Comparison of ENCODE assay signal across 2 cellular contexts in the genomic region with DNA sequence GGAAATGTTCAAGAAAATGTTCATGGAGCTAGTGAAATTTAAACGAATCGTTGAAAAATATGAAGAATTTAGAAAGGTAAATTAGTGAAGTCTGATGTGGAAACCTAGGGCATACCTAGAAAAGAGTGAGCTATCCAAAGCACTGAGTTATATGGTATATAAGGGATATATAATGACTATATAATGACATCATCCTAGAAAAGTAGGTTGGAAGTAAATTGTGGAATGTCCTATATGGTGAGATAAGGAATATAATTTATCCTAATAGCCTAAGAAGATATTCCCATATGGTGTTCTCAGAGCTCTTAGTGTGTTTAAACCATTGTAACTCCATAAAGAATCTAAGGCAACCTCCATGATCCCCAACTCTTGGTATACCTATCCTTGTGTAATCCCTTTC.
A peak's percentile ranks its signal among the peaks of the same experiment; 100 is the strongest.
TF ChIP-seq lines count a peak whose summit lies in the region.

No MANE protein-coding gene starts in this region.

TF ChIP-seq in HepG2, 621 proteins besides CTCF, POLR2A, EP300 and RAD21 (continued from another document):
- TF ChIP-seq ATF7 (IDR thresholded peaks at IDR 0.05) = peak; percentile 68
- TF ChIP-seq ATF7 (CRISPR knock-in tag; IDR thresholded peaks at IDR 0.05) = no peak

TF ChIP-seq in HEK293, 187 proteins besides CTCF, POLR2A, EP300 and RAD21 (continued from another document):
- no peak for TF ChIP-seq ZNF837 (tag by site-specific recombination; IDR thresholded peaks at IDR 0.05)
- TF ChIP-seq, protein P1, sequence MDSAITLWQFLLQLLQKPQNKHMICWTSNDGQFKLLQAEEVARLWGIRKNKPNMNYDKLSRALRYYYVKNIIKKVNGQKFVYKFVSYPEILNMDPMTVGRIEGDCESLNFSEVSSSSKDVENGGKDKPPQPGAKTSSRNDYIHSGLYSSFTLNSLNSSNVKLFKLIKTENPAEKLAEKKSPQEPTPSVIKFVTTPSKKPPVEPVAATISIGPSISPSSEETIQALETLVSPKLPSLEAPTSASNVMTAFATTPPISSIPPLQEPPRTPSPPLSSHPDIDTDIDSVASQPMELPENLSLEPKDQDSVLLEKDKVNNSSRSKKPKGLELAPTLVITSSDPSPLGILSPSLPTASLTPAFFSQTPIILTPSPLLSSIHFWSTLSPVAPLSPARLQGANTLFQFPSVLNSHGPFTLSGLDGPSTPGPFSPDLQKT (IDR thresholded peaks at IDR 0.05; ENCODE audit: borderline replicate concordance, low read depth, low read length) = no peak
- TF ChIP-seq RBAK (tag by site-specific recombination; IDR thresholded peaks at IDR 0.05) = no peak
- no peak for TF ChIP-seq ZNF311 (tag by site-specific recombination; IDR thresholded peaks at IDR 0.05; ENCODE audit: borderline replicate concordance)
- TF ChIP-seq ZNF548 (tag by site-specific recombination; IDR thresholded peaks at IDR 0.05) = no peak
- TF ChIP-seq YY1 (tag by site-specific recombination; IDR thresholded peaks at IDR 0.05) = no peak
- TF ChIP-seq, protein P2, sequence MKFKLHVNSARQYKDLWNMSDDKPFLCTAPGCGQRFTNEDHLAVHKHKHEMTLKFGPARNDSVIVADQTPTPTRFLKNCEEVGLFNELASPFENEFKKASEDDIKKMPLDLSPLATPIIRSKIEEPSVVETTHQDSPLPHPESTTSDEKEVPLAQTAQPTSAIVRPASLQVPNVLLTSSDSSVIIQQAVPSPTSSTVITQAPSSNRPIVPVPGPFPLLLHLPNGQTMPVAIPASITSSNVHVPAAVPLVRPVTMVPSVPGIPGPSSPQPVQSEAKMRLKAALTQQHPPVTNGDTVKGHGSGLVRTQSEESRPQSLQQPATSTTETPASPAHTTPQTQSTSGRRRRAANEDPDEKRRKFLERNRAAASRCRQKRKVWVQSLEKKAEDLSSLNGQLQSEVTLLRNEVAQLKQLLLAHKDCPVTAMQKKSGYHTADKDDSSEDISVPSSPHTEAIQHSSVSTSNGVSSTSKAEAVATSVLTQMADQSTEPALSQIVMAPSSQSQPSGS (tag by site-specific recombination; IDR thresholded peaks at IDR 0.05; ENCODE audit: low read depth) = peak; percentile 62; the same call in 1 of the 2 replicates
- TF ChIP-seq, protein P3, sequence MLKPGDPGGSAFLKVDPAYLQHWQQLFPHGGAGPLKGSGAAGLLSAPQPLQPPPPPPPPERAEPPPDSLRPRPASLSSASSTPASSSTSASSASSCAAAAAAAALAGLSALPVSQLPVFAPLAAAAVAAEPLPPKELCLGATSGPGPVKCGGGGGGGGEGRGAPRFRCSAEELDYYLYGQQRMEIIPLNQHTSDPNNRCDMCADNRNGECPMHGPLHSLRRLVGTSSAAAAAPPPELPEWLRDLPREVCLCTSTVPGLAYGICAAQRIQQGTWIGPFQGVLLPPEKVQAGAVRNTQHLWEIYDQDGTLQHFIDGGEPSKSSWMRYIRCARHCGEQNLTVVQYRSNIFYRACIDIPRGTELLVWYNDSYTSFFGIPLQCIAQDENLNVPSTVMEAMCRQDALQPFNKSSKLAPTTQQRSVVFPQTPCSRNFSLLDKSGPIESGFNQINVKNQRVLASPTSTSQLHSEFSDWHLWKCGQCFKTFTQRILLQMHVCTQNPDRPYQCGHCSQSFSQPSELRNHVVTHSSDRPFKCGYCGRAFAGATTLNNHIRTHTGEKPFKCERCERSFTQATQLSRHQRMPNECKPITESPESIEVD (tag by site-specific recombination; IDR thresholded peaks at IDR 0.05) = no peak
- no peak for TF ChIP-seq SCRT1 (tag by site-specific recombination; IDR thresholded peaks at IDR 0.05; ENCODE audit: borderline replicate concordance)
